Comparison of ENCODE assay signal across 8 cellular contexts in the genomic region with DNA sequence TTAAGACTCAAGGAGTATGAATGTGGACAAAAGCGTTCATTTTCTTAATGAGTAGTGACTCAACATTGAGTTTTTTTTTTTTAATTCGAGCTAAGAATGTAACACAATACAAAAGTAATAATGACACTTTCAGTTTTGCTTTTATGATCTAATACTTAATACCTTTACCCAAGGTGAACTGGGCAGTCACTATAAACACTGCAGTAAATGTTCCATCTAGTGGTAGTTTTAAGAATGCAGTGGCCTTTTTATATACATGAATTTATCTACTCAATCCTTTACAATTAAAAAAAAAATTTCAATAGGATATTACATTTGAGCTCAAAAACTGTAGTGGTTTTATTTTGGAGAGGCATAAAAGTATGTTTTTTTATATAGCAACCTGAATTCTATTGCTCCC. TPM values are rescaled to one million over a fixed set of nuclear protein-coding genes. Genes with fewer than 3 reads are reported as not detected.
DNase-seq lines count a peak whose midpoint lies in the region; ATAC-seq and TF ChIP-seq lines count a peak whose summit lies in the region.

No MANE protein-coding gene starts in this region.

- no peaks in the 10 kb centered on the region for H4K20me1 ChIP-seq in mammary epithelial cell (ENCODE audit: insufficient read depth, low read length)

- BruUV-seq in mammary epithelial cell (replicated peaks; lab: Mats Ljungman, UMichigan): no TSS peak

- peak; percentile 46 for TF ChIP-seq CTCF in AG09319 (IDR thresholded peaks at IDR 0.05; ENCODE audit: low read depth, low read length)
- TF ChIP-seq CTCF in mammary epithelial cell (conservative IDR thresholded peaks at IDR 0.05 in 1 of 2, IDR thresholded peaks at IDR 0.05 in 1 of 2; ENCODE audit: extremely low read depth in 1 of 2, insufficient read depth in 1 of 2, low read depth in 1 of 2, low read length in 2 of 2): peak; percentile 63 to 66
- TF ChIP-seq CTCF in natural killer cell (IDR thresholded peaks at IDR 0.05): peak; percentile 30

- no peaks in the 10 kb centered on the region for H3K27me3 ChIP-seq in mammary epithelial cell (ENCODE audit: insufficient read depth, low read length)

- no peak overlapping the region for H3K9ac ChIP-seq in mammary epithelial cell (ENCODE audit: insufficient read depth, low read length)

- no peaks in the 10 kb centered on the region for H3K9me3 Mint-ChIP-seq in natural killer cell

- no peaks in the 10 kb centered on the region for H3K79me2 ChIP-seq in mammary epithelial cell (ENCODE audit: insufficient read depth, low read length)

- H3K9me3 ChIP-seq in mammary epithelial cell (replicated peaks; ENCODE audit: insufficient read depth, low read length): no peaks in the 10 kb centered on the region

- H3K4me1 Mint-ChIP-seq in natural killer cell: peaks cover 22 to 26% of the 10 kb centered on the region in 2 donors

- 22% methylated on average over 2 of the region's 2 CpGs for WGBS in mammary epithelial cell (ENCODE audit: low coverage, missing lambda C conversion rate)

- H3K4me2 ChIP-seq in mammary epithelial cell (ENCODE audit: insufficient read depth, low read depth, low read length): no peak overlapping the region

- DNase-seq in AG09319 (ENCODE audit: extremely low read depth, low read depth) (no peak), NCI-H1105 (lab: John Stamatoyannopoulos, UW) (peak; percentile 16), mammary epithelial cell (peak; percentile 25), natural killer cell (no peak), HuH-7 (ENCODE audit: low spot score) (no peak), H4 (ENCODE audit: low spot score) (no peak)
- DNase-seq in activated effector memory CD4-positive, alpha-beta T cell treated with anti-CD3 and anti-CD28 coated beads, Interleukin-2, amount 50 U/mL, for 16 hours: no peak

- H3K4me1 ChIP-seq in mammary epithelial cell (ENCODE audit: insufficient read depth, low read length): no peaks in the 10 kb centered on the region

- H3K27ac ChIP-seq in mammary epithelial cell (ENCODE audit: insufficient read depth, low read depth, low read length): no peak overlapping the region

- H3K4me3 ChIP-seq in mammary epithelial cell (replicated peaks in 1 of 3; ENCODE audit: insufficient read depth in 1 of 3, low read depth in 2 of 3, low read length in 3 of 3): no peak overlapping the region

- CTCF ChIA-PET in mammary epithelial cell (lab: Charles Lee; ENCODE audit: low non-redundant PET): interaction anchor here (0.6 to 3.3 kb wide), 6 partner anchors 34 to 529 kb away, joined by 3 to 31 read pairs (median 4); partner anchors contain the start of gene PDK3

- intact Hi-C loops in mammary epithelial cell (cut with micrococcal nuclease) (loop anchor here (1.0 kb wide), 3 partner anchors 103 to 240 kb away; no protein-coding TSS in a partner anchor), natural killer cell (cut with micrococcal nuclease) (loop anchor here (1.0 kb wide), 1 partner anchor 104 kb away; no protein-coding TSS in a partner anchor)

- H3K27me3 Mint-ChIP-seq in natural killer cell (ENCODE audit: low read depth in 2 of 2): no peaks in the 10 kb centered on the region

- peak overlapping the region; percentile 73 to 83 for H3K27ac Mint-ChIP-seq in natural killer cell

- no peaks in the 10 kb centered on the region for H3K36me3 ChIP-seq in mammary epithelial cell (ENCODE audit: insufficient read depth, low read length)

- in situ Hi-C loops in mammary epithelial cell (cut with MboI; ENCODE audit: low sequenced_read_pairs in 2 of 2): loop anchor here in 1 of 2 donors (5.0 kb wide), 1 partner anchor 107 kb away; no protein-coding TSS in a partner anchor

- dilution Hi-C loops in mammary epithelial cell (cut with HindIII; ENCODE audit: low sequenced_read_pairs): no loop called here

- ATAC-seq in GM18502 (IDR thresholded peaks at IDR 0.05; ENCODE audit: poor library complexity, unreplicated experiment) (peak; percentile 83), natural killer cell (peak; percentile 77 to 88 (median 78))

- H3K36me3 Mint-ChIP-seq in natural killer cell: no peaks in the 10 kb centered on the region

- no peak overlapping the region for H2AFZ ChIP-seq in mammary epithelial cell (ENCODE audit: low read depth, low read length)

- H3K4me3 Mint-ChIP-seq in natural killer cell: peak overlapping the region; percentile 55

RNA-seq across cellular contexts. Expression of gene PDK3, which starts 33.9 kb away (rescaled TPM):
- total RNA-seq in mammary epithelial cell (1 to 10 TPM; 1.2 to 6.0 TPM), natural killer cell (10 to 100 TPM; 21.9 to 30.9 (median 28.1) TPM)
- 9.2 TPM for polyA plus RNA-seq in mammary epithelial cell
- polyA minus RNA-seq in mammary epithelial cell: 15.6 TPM
- total RNA-seq in H4 (2014; rRNA removed; shearing (Covaris generic)): 20.5 and 27.9 TPM in 2 replicates

Comparison
In these comparisons a context has a peak if more than half of its experiments do, and no peak if none do; other contexts are left out.
1. DNase-seq: peak in NCI-H1105 (single experiment) and mammary epithelial cell (single experiment); none in AG09319 (single experiment), natural killer cell (single experiment), HuH-7 (single experiment), H4 (single experiment) and activated effector memory CD4-positive, alpha-beta T cell treated with anti-CD3 and anti-CD28 coated beads, Interleukin-2, amount 50 U/mL, for 16 hours (single experiment).
2. Peak in every context shown above with its lines, with median percentiles within 50 percentile points of each other: CTCF ChIP-seq.